26 cellular contexts compared by ENCODE assay signal in the genomic region with DNA sequence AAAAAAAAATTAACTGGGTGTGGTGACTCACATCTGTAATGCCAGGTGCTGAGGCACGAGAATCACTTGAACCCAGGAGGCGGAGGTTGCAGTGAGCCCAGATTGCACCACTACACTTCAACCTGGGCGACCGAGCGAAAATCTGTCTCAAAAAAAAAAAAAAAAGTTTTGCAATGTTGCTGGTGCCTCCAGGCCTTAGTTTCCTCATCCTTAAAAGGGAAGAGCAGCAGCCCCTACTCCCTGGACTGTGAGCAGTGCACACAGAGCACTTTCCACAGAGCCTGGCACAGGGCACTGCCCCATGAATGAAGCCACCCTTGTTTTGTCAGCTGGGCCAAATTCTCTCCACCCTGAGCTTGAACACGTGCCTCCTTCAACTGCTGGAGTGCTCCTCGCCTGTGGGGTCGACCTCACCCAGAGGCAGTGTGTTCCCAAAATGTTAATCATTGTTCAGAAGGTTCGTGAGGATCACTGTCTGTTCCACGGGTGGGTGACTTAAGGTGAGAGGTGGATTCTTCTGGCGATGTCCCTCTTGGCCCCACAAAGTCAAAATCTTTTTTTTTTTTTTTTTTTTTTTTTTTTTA.
"Had no signal": no experiment of that assay in that cellular context is flagged by ENCODE, and none has a peak within 500 bp of the region (broad histone marks: within the 10 kb centered on the region; RNA-seq: fewer than 3 reads in every experiment).

No MANE protein-coding gene starts in this region.

- DNase-seq: activated CD4-positive, alpha-beta memory T cell treated with anti-CD3 and anti-CD28 coated beads for 36 hours; activated CD4-positive, alpha-beta T cell treated with anti-CD3 and anti-CD28 coated beads for 48 hours; activated CD4-positive, CD25-positive, alpha-beta regulatory T cell; activated effector memory CD4-positive, alpha-beta T cell treated with Interleukin-2 at 50 U/mL for 16 hours; activated naive CD4-positive, alpha-beta T cell treated with anti-CD3 and anti-CD28 coated beads for 36 hours; activated naive CD8-positive, alpha-beta T cell treated with anti-CD3 and anti-CD28 coated beads, Interleukin-2, amount 10 ng/mL, durations not matched to agents 7 days and 5 days; activated T-cell treated with anti-CD3 and anti-CD28 coated beads, Interleukin-2, amount 50 U/mL, for 72 hours; amniotic stem cell; cerebellar nuclear complex; esophagus squamous epithelium; heart right ventricle; islet precursor cell; left colon; occipital lobe; posterior cingulate gyrus; small intestine; stimulated activated CD4-positive, alpha-beta T cell treated with anti-CD3 and anti-CD28 coated beads, Interleukin-15, amount 100 ng/mL, for 24 hours; stomach; T-helper 17 cell; transverse colon had no signal

- H3K4me1 Mint-ChIP-seq: activated naive CD8-positive, alpha-beta T cell treated with anti-CD3 and anti-CD28 coated beads, Interleukin-2, amount 10 ng/mL, durations not matched to agents 7 days and 5 days; memory B cell; stimulated activated memory B cell treated with anti-CD40 and anti-IgM and Interleukin-4, amounts not matched to agents 10 μg/mL and 1 μg/mL and 100 μg/mL, for 72 hours had no signal

- H3K27me3 ChIP-seq: esophagus squamous epithelium, gastroesophageal sphincter, heart right ventricle, stomach, transverse colon had no signal

- H3K4me3 ChIP-seq: coronary artery, esophagus squamous epithelium, gastroesophageal sphincter, heart right ventricle, stomach, transverse colon had no signal

- H3K4me1 ChIP-seq: transverse colon had no signal

- H3K9me3 Mint-ChIP-seq: activated CD4-positive, alpha-beta memory T cell treated with anti-CD3 and anti-CD28 coated beads for 36 hours; activated naive CD4-positive, alpha-beta T cell treated with anti-CD3 and anti-CD28 coated beads for 36 hours; activated naive CD8-positive, alpha-beta T cell treated with anti-CD3 and anti-CD28 coated beads, Interleukin-2, amount 10 ng/mL, durations not matched to agents 7 days and 5 days; activated T-cell treated with anti-CD3 and anti-CD28 coated beads, Interleukin-2, amount 50 U/mL, for 72 hours; memory B cell; nephron; stimulated activated memory B cell treated with anti-CD40 and anti-IgM and Interleukin-4, amounts not matched to agents 10 μg/mL and 1 μg/mL and 100 μg/mL, for 72 hours had no signal

- H3K27ac ChIP-seq: coronary artery, gastroesophageal sphincter, heart right ventricle, stomach, transverse colon had no signal

- H3K4me3 Mint-ChIP-seq: activated CD4-positive, alpha-beta memory T cell treated with anti-CD3 and anti-CD28 coated beads for 36 hours; activated naive CD4-positive, alpha-beta T cell treated with anti-CD3 and anti-CD28 coated beads for 36 hours; activated naive CD8-positive, alpha-beta T cell treated with anti-CD3 and anti-CD28 coated beads, Interleukin-2, amount 10 ng/mL, durations not matched to agents 7 days and 5 days; activated T-cell treated with anti-CD3 and anti-CD28 coated beads, Interleukin-2, amount 50 U/mL, for 72 hours; memory B cell; nephron; stimulated activated memory B cell treated with anti-CD40 and anti-IgM and Interleukin-4, amounts not matched to agents 10 μg/mL and 1 μg/mL and 100 μg/mL, for 72 hours; T-helper 17 cell had no signal

- H3K36me3 Mint-ChIP-seq: activated CD4-positive, alpha-beta memory T cell treated with anti-CD3 and anti-CD28 coated beads for 36 hours; activated naive CD8-positive, alpha-beta T cell treated with anti-CD3 and anti-CD28 coated beads, Interleukin-2, amount 10 ng/mL, durations not matched to agents 7 days and 5 days; stimulated activated memory B cell treated with anti-CD40 and anti-IgM and Interleukin-4, amounts not matched to agents 10 μg/mL and 1 μg/mL and 100 μg/mL, for 72 hours had no signal

- H3K36me3 ChIP-seq: gastroesophageal sphincter, heart right ventricle, stomach, transverse colon had no signal

- H3K9me3 ChIP-seq: esophagus squamous epithelium, gastroesophageal sphincter, heart right ventricle, stomach, transverse colon had no signal

- ATAC-seq: activated T-cell treated with anti-CD3 and anti-CD28 coated beads, Interleukin-2, amount 50 U/mL, for 72 hours; gastroesophageal sphincter; heart right ventricle; left colon; sciatic nerve; stimulated activated memory B cell treated with anti-CD40 and anti-IgM and Interleukin-4, amounts not matched to agents 10 μg/mL and 1 μg/mL and 100 μg/mL, for 72 hours; T-helper 17 cell had no signal

- H3K27me3 Mint-ChIP-seq: activated CD4-positive, alpha-beta memory T cell treated with anti-CD3 and anti-CD28 coated beads for 36 hours; activated naive CD8-positive, alpha-beta T cell treated with anti-CD3 and anti-CD28 coated beads, Interleukin-2, amount 10 ng/mL, durations not matched to agents 7 days and 5 days; stimulated activated memory B cell treated with anti-CD40 and anti-IgM and Interleukin-4, amounts not matched to agents 10 μg/mL and 1 μg/mL and 100 μg/mL, for 72 hours had no signal

- H3K27ac Mint-ChIP-seq: activated CD4-positive, alpha-beta memory T cell treated with anti-CD3 and anti-CD28 coated beads for 36 hours; activated naive CD4-positive, alpha-beta T cell treated with anti-CD3 and anti-CD28 coated beads for 36 hours; activated naive CD8-positive, alpha-beta T cell treated with anti-CD3 and anti-CD28 coated beads, Interleukin-2, amount 10 ng/mL, durations not matched to agents 7 days and 5 days; activated T-cell treated with anti-CD3 and anti-CD28 coated beads, Interleukin-2, amount 50 U/mL, for 72 hours; memory B cell; nephron; stimulated activated memory B cell treated with anti-CD40 and anti-IgM and Interleukin-4, amounts not matched to agents 10 μg/mL and 1 μg/mL and 100 μg/mL, for 72 hours; T-helper 17 cell had no signal
